ENCODE assay signal across 12 cellular contexts in genomic region chr13:106916329-106916728, GRCh38.
DNase-seq lines count a peak whose midpoint lies in the region; ATAC-seq lines count a peak whose summit lies in the region.
"Had no signal": no experiment of that assay in that cellular context is flagged by ENCODE, and none has a peak within 500 bp of the region (broad histone marks: within the 10 kb centered on the region; RNA-seq: fewer than 3 reads in every experiment).

No MANE protein-coding gene starts in this region.

- H2BK15ac ChIP-seq in mesendoderm (replicated peaks; ENCODE audit: low read depth) = no peak overlapping the region

- no peak overlapping the region for H2BK5ac ChIP-seq in mesendoderm (ENCODE audit: low read length)

- no peak overlapping the region for H3K23ac ChIP-seq in mesendoderm (ENCODE audit: low read length)

- peak overlapping the region; percentile 89 for H3K27ac ChIP-seq in subcutaneous abdominal adipose tissue (ENCODE audit: low read depth, low read length)
- no peak overlapping the region for H3K27ac ChIP-seq in mesendoderm (ENCODE audit: low read depth, low read length)

- no peak for ATAC-seq in GM19395 (IDR thresholded peaks at IDR 0.05; ENCODE audit: unreplicated experiment)
- ATAC-seq: body of pancreas had no signal

- no peaks in the 10 kb centered on the region for H3K36me3 Mint-ChIP-seq in activated naive CD8-positive, alpha-beta T cell
- H3K36me3 Mint-ChIP-seq in activated naive CD8-positive, alpha-beta T cell treated with anti-CD3 and anti-CD28 coated beads for 36 hours = no peaks in the 10 kb centered on the region
- no peaks in the 10 kb centered on the region for H3K36me3 Mint-ChIP-seq in activated T-helper 2 cell treated with anti-CD3 and anti-CD28 coated beads, Interferon-gamma antibody, Interleukin-2, Interleukin-4, amounts not matched to agents 10 μg/mL and 5 μg/mL and 100 μg/mL, durations not matched to agents 14 hours and 24 hours and 36 hours (ENCODE audit: low read depth)
- no peaks in the 10 kb centered on the region for H3K36me3 Mint-ChIP-seq in immature natural killer cell

- H3K36me3 ChIP-seq in subcutaneous abdominal adipose tissue (ENCODE audit: control insufficient read depth in 5 of 5, insufficient read depth in 5 of 5, low read length in 5 of 5) = no peaks in the 10 kb centered on the region
- no peaks in the 10 kb centered on the region for H3K36me3 ChIP-seq in mesendoderm (ENCODE audit: control insufficient read depth, insufficient read depth, low read length)

- H3K4ac ChIP-seq in mesendoderm (ENCODE audit: low read depth, low read length) = no peak overlapping the region

- 100% methylated on average over 1 of the region's 11 CpGs for WGBS in mesendoderm (ENCODE audit: extremely low coverage, insufficient coverage, low lambda C conversion rate)

- peak overlapping the region in 3 of 5 donors; percentile 48 to 74 (median 53) for H3K4me3 ChIP-seq in subcutaneous abdominal adipose tissue (ENCODE audit: low read depth in 1 of 5, low read length in 5 of 5)
- H3K4me3 ChIP-seq in mesendoderm (ENCODE audit: low read length) = no peak overlapping the region
- H3K4me3 ChIP-seq: body of pancreas had no signal

- H3K9me3 Mint-ChIP-seq in activated naive CD8-positive, alpha-beta T cell (ENCODE audit: low read depth) = no peaks in the 10 kb centered on the region
- peaks cover 4% of the 10 kb centered on the region for H3K9me3 Mint-ChIP-seq in activated naive CD8-positive, alpha-beta T cell treated with anti-CD3 and anti-CD28 coated beads for 36 hours
- H3K9me3 Mint-ChIP-seq in activated T-helper 2 cell treated with anti-CD3 and anti-CD28 coated beads, Interferon-gamma antibody, Interleukin-2, Interleukin-4, amounts not matched to agents 10 μg/mL and 5 μg/mL and 100 μg/mL, durations not matched to agents 14 hours and 24 hours and 36 hours = no peaks in the 10 kb centered on the region
- H3K9me3 Mint-ChIP-seq in immature natural killer cell = peaks cover 0 to 4% (median under 1%) of the 10 kb centered on the region in 6 donors

- H4K8ac ChIP-seq in mesendoderm (ENCODE audit: low read depth, low read length) = no peak overlapping the region

- H3K9ac ChIP-seq in subcutaneous abdominal adipose tissue (ENCODE audit: low read length in 5 of 5) (peak overlapping the region in 2 of 5 donors; percentile 41), mesendoderm (ENCODE audit: low read length) (no peak overlapping the region)

- H3K56ac ChIP-seq in mesendoderm (ENCODE audit: low read length) = no peak overlapping the region

- no peak overlapping the region for H2AK5ac ChIP-seq in mesendoderm (ENCODE audit: low read length)

- H3K27me3 Mint-ChIP-seq in activated naive CD8-positive, alpha-beta T cell = peaks cover 19% of the 10 kb centered on the region
- peaks cover 51% of the 10 kb centered on the region for H3K27me3 Mint-ChIP-seq in activated naive CD8-positive, alpha-beta T cell treated with anti-CD3 and anti-CD28 coated beads for 36 hours
- peaks cover 14% of the 10 kb centered on the region for H3K27me3 Mint-ChIP-seq in activated T-helper 2 cell treated with anti-CD3 and anti-CD28 coated beads, Interferon-gamma antibody, Interleukin-2, Interleukin-4, amounts not matched to agents 10 μg/mL and 5 μg/mL and 100 μg/mL, durations not matched to agents 14 hours and 24 hours and 36 hours (ENCODE audit: low read depth)
- H3K27me3 Mint-ChIP-seq in immature natural killer cell (ENCODE audit: low read depth in 3 of 3) = peaks cover 0 to 14% (median 9%) of the 10 kb centered on the region in 3 donors

- H3K27me3 ChIP-seq in subcutaneous abdominal adipose tissue (ENCODE audit: control insufficient read depth in 5 of 5, insufficient read depth in 4 of 5, low read length in 5 of 5) (no peaks in the 10 kb centered on the region), mesendoderm (ENCODE audit: insufficient read depth, low read length, poor library complexity) (no peaks in the 10 kb centered on the region)
- H3K27me3 ChIP-seq: body of pancreas had no signal

- peak overlapping the region; percentile 54 for H3K4me3 Mint-ChIP-seq in activated naive CD8-positive, alpha-beta T cell
- no peak overlapping the region for H3K4me3 Mint-ChIP-seq in activated naive CD8-positive, alpha-beta T cell treated with anti-CD3 and anti-CD28 coated beads for 36 hours
- peak overlapping the region; percentile 13 for H3K4me3 Mint-ChIP-seq in activated T-helper 2 cell treated with anti-CD3 and anti-CD28 coated beads, Interferon-gamma antibody, Interleukin-2, Interleukin-4, amounts not matched to agents 10 μg/mL and 5 μg/mL and 100 μg/mL, durations not matched to agents 14 hours and 24 hours and 36 hours (ENCODE audit: low read depth)
- H3K4me3 Mint-ChIP-seq in immature natural killer cell = peak overlapping the region in 4 of 5 donors; percentile 41 to 65 (median 62)

- no peaks in the 10 kb centered on the region for H3K79me2 ChIP-seq in mesendoderm (ENCODE audit: control insufficient read depth, insufficient read depth, low read length)

- no peak overlapping the region for H2BK120ac ChIP-seq in mesendoderm (ENCODE audit: low read depth, low read length)

- H3K4me2 ChIP-seq in mesendoderm (ENCODE audit: low read length) = no peak overlapping the region

- H3K4me1 ChIP-seq in subcutaneous abdominal adipose tissue (ENCODE audit: control insufficient read depth in 5 of 5, insufficient read depth in 5 of 5, low read length in 5 of 5) = peaks cover 4 to 26% (median 5%) of the 10 kb centered on the region in 5 donors
- no peaks in the 10 kb centered on the region for H3K4me1 ChIP-seq in mesendoderm (ENCODE audit: control insufficient read depth, low read depth, low read length)
- H3K4me1 ChIP-seq: body of pancreas had no signal

- no peak overlapping the region for H4K5ac ChIP-seq in mesendoderm (ENCODE audit: low read length)

- H3K18ac ChIP-seq in mesendoderm (ENCODE audit: low read length) = no peak overlapping the region

- no peaks in the 10 kb centered on the region for H3K9me3 ChIP-seq in subcutaneous abdominal adipose tissue (ENCODE audit: control insufficient read depth in 5 of 5, low read length in 5 of 5)
- H3K9me3 ChIP-seq: body of pancreas had no signal

- DNase-seq in activated naive CD8-positive, alpha-beta T cell treated with anti-CD3 and anti-CD28 coated beads for 36 hours = no peak
- DNase-seq in activated T-helper 2 cell treated with anti-CD3 and anti-CD28 coated beads, Interferon-gamma antibody, Interleukin-2, Interleukin-4, amounts not matched to agents 10 μg/mL and 5 μg/mL and 100 μg/mL, durations not matched to agents 14 hours and 24 hours and 36 hours (ENCODE audit: low spot score) = no peak
- DNase-seq in immature natural killer cell (no peak), mesendoderm (no peak), cerebellum (ENCODE audit: low spot score) (no peak)
- DNase-seq: activated effector memory CD4-positive, alpha-beta T cell treated with anti-CD3 and anti-CD28 coated beads, Interleukin-2, amount 50 U/mL, for 16 hours; body of pancreas; NCI-H1417; stimulated activated CD4-positive, alpha-beta T cell treated with anti-CD3 and anti-CD28 coated beads, Interleukin-4, amount 100 ng/mL, for 24 hours had no signal

- H3K4me1 Mint-ChIP-seq in activated naive CD8-positive, alpha-beta T cell (ENCODE audit: low read depth) = peaks cover 13% of the 10 kb centered on the region
- H3K4me1 Mint-ChIP-seq in activated naive CD8-positive, alpha-beta T cell treated with anti-CD3 and anti-CD28 coated beads for 36 hours = peaks cover 9% of the 10 kb centered on the region
- no peaks in the 10 kb centered on the region for H3K4me1 Mint-ChIP-seq in activated T-helper 2 cell treated with anti-CD3 and anti-CD28 coated beads, Interferon-gamma antibody, Interleukin-2, Interleukin-4, amounts not matched to agents 10 μg/mL and 5 μg/mL and 100 μg/mL, durations not matched to agents 14 hours and 24 hours and 36 hours (ENCODE audit: low read depth)
- peaks cover 5 to 7% of the 10 kb centered on the region in 2 donors for H3K4me1 Mint-ChIP-seq in immature natural killer cell

- no peak overlapping the region for H3K27ac Mint-ChIP-seq in activated naive CD8-positive, alpha-beta T cell
- no peak overlapping the region for H3K27ac Mint-ChIP-seq in activated naive CD8-positive, alpha-beta T cell treated with anti-CD3 and anti-CD28 coated beads for 36 hours
- H3K27ac Mint-ChIP-seq in activated T-helper 2 cell treated with anti-CD3 and anti-CD28 coated beads, Interferon-gamma antibody, Interleukin-2, Interleukin-4, amounts not matched to agents 10 μg/mL and 5 μg/mL and 100 μg/mL, durations not matched to agents 14 hours and 24 hours and 36 hours = no peak overlapping the region
- no peak overlapping the region for H3K27ac Mint-ChIP-seq in immature natural killer cell

- intact Hi-C loops in activated T-helper 2 cell treated with anti-CD3 and anti-CD28 coated beads, Interferon-gamma antibody, Interleukin-2, Interleukin-4, amounts not matched to agents 10 μg/mL and 5 μg/mL and 100 μg/mL, durations not matched to agents 14 hours and 24 hours and 36 hours (cut with micrococcal nuclease) = no loop called here

- H3K79me1 ChIP-seq in mesendoderm (ENCODE audit: low read length) = no peaks in the 10 kb centered on the region
